Comparison of ENCODE assay signal across 19 cellular contexts in genomic region chr12:123337053-123337452, GRCh38. TPM values are rescaled to one million over a fixed set of nuclear protein-coding genes. Genes with fewer than 3 reads are reported as not detected.
DNase-seq lines count a peak whose midpoint lies in the region; ATAC-seq and TF ChIP-seq lines count a peak whose summit lies in the region.
"Had no signal": no experiment of that assay in that cellular context is flagged by ENCODE, and none has a peak within 500 bp of the region (broad histone marks: within the 10 kb centered on the region; RNA-seq: fewer than 3 reads in every experiment).

No MANE protein-coding gene starts in this region.

- H3K36me3 ChIP-seq in lower lobe of right lung, result peaks cover 94% of the 10 kb centered on the region

- H3K9me3 Mint-ChIP-seq in activated CD4-positive, alpha-beta T cell treated with anti-CD3 and anti-CD28 coated beads, Interleukin-2, amount 10 ng/mL, durations not matched to agents 24 days and 14 days, result no peaks in the 10 kb centered on the region
- H3K9me3 Mint-ChIP-seq: IgD-negative memory B cell had no signal

- no peaks in the 10 kb centered on the region for H3K4me1 ChIP-seq in lower lobe of right lung
- H3K4me1 ChIP-seq: SJCRH30 had no signal

- TF ChIP-seq CTCF in VCaP (conservative IDR thresholded peaks at IDR 0.05) (no peak), lower lobe of right lung (IDR thresholded peaks at IDR 0.05) (no peak)

- H3K4me1 Mint-ChIP-seq in activated CD4-positive, alpha-beta T cell treated with anti-CD3 and anti-CD28 coated beads, Interleukin-2, amount 10 ng/mL, durations not matched to agents 24 days and 14 days, result peaks cover 8% of the 10 kb centered on the region

- peak overlapping the region; percentile 16 for H3K27ac Mint-ChIP-seq in activated CD4-positive, alpha-beta T cell treated with anti-CD3 and anti-CD28 coated beads, Interleukin-2, amount 10 ng/mL, durations not matched to agents 24 days and 14 days

- H3K27me3 Mint-ChIP-seq in activated CD4-positive, alpha-beta T cell treated with anti-CD3 and anti-CD28 coated beads, Interleukin-2, amount 10 ng/mL, durations not matched to agents 24 days and 14 days, result no peaks in the 10 kb centered on the region
- H3K27me3 Mint-ChIP-seq: IgD-negative memory B cell had no signal

- peak; percentile 28 to 52 for ATAC-seq in lower lobe of right lung
- ATAC-seq in GM21423 (IDR thresholded peaks at IDR 0.05; ENCODE audit: unreplicated experiment), result no peak

- no peak for DNase-seq in activated CD4-positive, alpha-beta T cell treated with anti-CD3 and anti-CD28 coated beads, Interleukin-2, amount 10 ng/mL, durations not matched to agents 24 days and 14 days
- DNase-seq in activated CD4-positive, alpha-beta T cell treated with anti-CD3 and anti-CD28 coated beads for 48 hours, result no peak
- DNase-seq in lower lobe of right lung (no peak), cardiac septum (ENCODE audit: low spot score) (no peak), NCI-H2107 treated with DMSO at 0.1 percent for 48 hours (lab: John Stamatoyannopoulos, UW; ENCODE audit: unreplicated experiment) (no peak)
- no peak for DNase-seq in activated CD8-positive, alpha-beta memory T cell treated with anti-CD3 and anti-CD28 coated beads, Interleukin-2, amount 50 U/mL, for 4 hours
- DNase-seq: 8988T, DND-41, GM23248, HCEC 1CT, NCI-H187, NCI-H2171, NCI-H446, SJCRH30 had no signal

- H3K9me3 ChIP-seq in lower lobe of right lung, result no peaks in the 10 kb centered on the region
- H3K9me3 ChIP-seq: SJCRH30 had no signal

- no peak overlapping the region for H3K4me3 ChIP-seq in lower lobe of right lung
- H3K4me3 ChIP-seq: GM23248, SJCRH30 had no signal

- H3K27me3 ChIP-seq in lower lobe of right lung (ENCODE audit: low read depth), result no peaks in the 10 kb centered on the region
- H3K27me3 ChIP-seq: SJCRH30 had no signal

- H3K36me3 Mint-ChIP-seq in activated CD4-positive, alpha-beta T cell treated with anti-CD3 and anti-CD28 coated beads, Interleukin-2, amount 10 ng/mL, durations not matched to agents 24 days and 14 days (ENCODE audit: low read depth), result peaks cover 45% of the 10 kb centered on the region

- H3K27ac ChIP-seq in VCaP (peak overlapping the region; percentile 83), lower lobe of right lung (no peak overlapping the region)
- H3K27ac ChIP-seq: GM23248, HL-60, RWPE1, SJCRH30 had no signal

- intact Hi-C loops in activated CD4-positive, alpha-beta T cell treated with anti-CD3 and anti-CD28 coated beads, Interleukin-2, amount 10 ng/mL, durations not matched to agents 24 days and 14 days (cut with micrococcal nuclease), result no loop called here
- intact Hi-C loops in lower lobe of right lung (cut with DNase I) (no loop called here), cardiac septum (cut with DNase I) (no loop called here)

- no peak overlapping the region for H3K4me3 Mint-ChIP-seq in activated CD4-positive, alpha-beta T cell treated with anti-CD3 and anti-CD28 coated beads, Interleukin-2, amount 10 ng/mL, durations not matched to agents 24 days and 14 days
- H3K4me3 Mint-ChIP-seq: IgD-negative memory B cell had no signal

RNA-seq across cellular contexts. Expression of gene SBNO1, which starts 27.6 kb away (rescaled TPM):
- total RNA-seq in activated CD4-positive, alpha-beta T cell treated with anti-CD3 and anti-CD28 coated beads, Interleukin-2, amount 10 ng/mL, durations not matched to agents 24 days and 14 days, result 54.2 and 56.1 TPM in 2 replicates
- total RNA-seq in lower lobe of right lung (28.2 TPM), cardiac septum (25.3 TPM)

RNA-seq across cellular contexts. Expression of gene KMT5A, which starts 46.9 kb away (rescaled TPM):
- total RNA-seq in activated CD4-positive, alpha-beta T cell treated with anti-CD3 and anti-CD28 coated beads, Interleukin-2, amount 10 ng/mL, durations not matched to agents 24 days and 14 days, result 63.7 and 67.3 TPM in 2 replicates
- total RNA-seq in lower lobe of right lung, result 41.7 TPM
- total RNA-seq in cardiac septum, result 36.4 TPM
